ENCODE assay signal across 9 cellular contexts in genomic region chr3:99872633-99873254, GRCh38. TPM values are rescaled to one million over a fixed set of nuclear protein-coding genes. Genes with fewer than 3 reads are reported as not detected.
DNase-seq lines count a peak whose midpoint lies in the region; ATAC-seq and TF ChIP-seq lines count a peak whose summit lies in the region.
"Had no signal": no experiment of that assay in that cellular context is flagged by ENCODE, and none has a peak within 500 bp of the region (broad histone marks: within the 10 kb centered on the region; RNA-seq: fewer than 3 reads in every experiment).

No MANE protein-coding gene starts in this region.

- H2BK5ac ChIP-seq in mesenchymal stem cell (ENCODE audit: low read depth, low read length, poor library complexity, severe bottlenecking) = no peak overlapping the region

- intact Hi-C loops in posterior cingulate gyrus (cut with DNase I) = no loop called here

- no peak overlapping the region for H2BK15ac ChIP-seq in mesenchymal stem cell (ENCODE audit: low read depth, poor library complexity, severe bottlenecking)

- H2AK5ac ChIP-seq in mesenchymal stem cell (ENCODE audit: low read length, severe bottlenecking) = no peak overlapping the region

- peak overlapping the region; percentile 44 for H3K4me2 ChIP-seq in mesenchymal stem cell (ENCODE audit: low read length, poor library complexity, severe bottlenecking)

- peak overlapping the region; percentile 99 for H3K9ac ChIP-seq in mesenchymal stem cell (ENCODE audit: low read length)

- WGBS in mesenchymal stem cell = 46% methylated on average over 3 of the region's 3 CpGs

- H3K23ac ChIP-seq in mesenchymal stem cell (ENCODE audit: low read length in 2 of 2) = no peak overlapping the region

- no peak overlapping the region for H3K4me3 ChIP-seq in GM12865 (ENCODE audit: low read depth, low read length)
- H3K4me3 ChIP-seq in MG63 = peak overlapping the region; percentile 67; the same call in 1 of the 2 replicates
- H3K4me3 ChIP-seq in mesenchymal stem cell (ENCODE audit: insufficient read depth in 1 of 2, low read depth in 1 of 2, low read length in 2 of 2) = peak overlapping the region in 1 of 2 experiments; percentile 91
- H3K4me3 ChIP-seq: cardiac muscle cell had no signal

- H3K79me1 ChIP-seq in mesenchymal stem cell (replicated peaks; ENCODE audit: low read length, poor library complexity, severe bottlenecking) = no peaks in the 10 kb centered on the region

- H2AFZ ChIP-seq in mesenchymal stem cell (ENCODE audit: low read depth, low read length) = no peak overlapping the region

- H2BK12ac ChIP-seq in mesenchymal stem cell (ENCODE audit: low read length in 2 of 2) = no peak overlapping the region

- DNase-seq in GM12865 (ENCODE audit: low read depth) (peak; percentile 76), MG63 (no peak), mesenchymal stem cell (peak; percentile 76), posterior cingulate gyrus (no peak), NCI-H524 (lab: John Stamatoyannopoulos, UW) (no peak), DMS 273 (lab: John Stamatoyannopoulos, UW; ENCODE audit: unreplicated experiment) (no peak)
- DNase-seq in activated effector memory CD4-positive, alpha-beta T cell treated with Interleukin-2 at 50 U/mL for 16 hours = no peak

- no peak for TF ChIP-seq CTCF in GM12865 (IDR thresholded peaks at IDR 0.05; ENCODE audit: insufficient read depth, low read depth, low read length, missing control alignments)

- H3K18ac ChIP-seq in mesenchymal stem cell (ENCODE audit: low read depth in 1 of 2, low read length in 2 of 2) = no peak overlapping the region

- no peaks in the 10 kb centered on the region for H3K27me3 ChIP-seq in MG63
- H3K27me3 ChIP-seq in mesenchymal stem cell (ENCODE audit: control insufficient read depth in 1 of 2, insufficient read depth in 1 of 2, low read length in 2 of 2) = no peaks in the 10 kb centered on the region

- no peak overlapping the region for H2BK120ac ChIP-seq in mesenchymal stem cell (ENCODE audit: low read depth, low read length)

- H4K91ac ChIP-seq in mesenchymal stem cell (ENCODE audit: low read length) = no peak overlapping the region

- no peak overlapping the region for H4K8ac ChIP-seq in mesenchymal stem cell (ENCODE audit: low read length)

- H3K27ac ChIP-seq in mesenchymal stem cell (ENCODE audit: low read length, poor library complexity, severe bottlenecking) = peak overlapping the region; percentile 30
- H3K27ac ChIP-seq: cardiac muscle cell had no signal

- H3K9me3 ChIP-seq in MG63 (no peaks in the 10 kb centered on the region), mesenchymal stem cell (ENCODE audit: control insufficient read depth, low read length) (no peaks in the 10 kb centered on the region)

- H3K4ac ChIP-seq in mesenchymal stem cell (ENCODE audit: low read depth in 1 of 2, low read length in 2 of 2) = peak overlapping the region in 1 of 2 experiments; percentile 73

- H3K14ac ChIP-seq in mesenchymal stem cell (ENCODE audit: low read length in 2 of 2) = peak overlapping the region in 1 of 2 experiments; percentile 57

- H3K36me3 ChIP-seq in MG63 = peaks cover 48% of the 10 kb centered on the region
- H3K36me3 ChIP-seq in mesenchymal stem cell (ENCODE audit: control insufficient read depth in 1 of 2, insufficient read depth in 2 of 2, low read depth in 1 of 2, low read length in 2 of 2) = peaks cover 5 to 25% of the 10 kb centered on the region in 2 experiments
- H3K36me3 ChIP-seq: cardiac muscle cell had no signal

- H3K4me1 ChIP-seq in mesenchymal stem cell (ENCODE audit: control insufficient read depth, insufficient read depth, low read depth, low read length) = peaks cover 8% of the 10 kb centered on the region

- peak; percentile 46 for ATAC-seq in GM21447 (IDR thresholded peaks at IDR 0.05; ENCODE audit: unreplicated experiment)

RNA-seq across cellular contexts. Expression of gene CMSS1, which starts 55.1 kb away (rescaled TPM):
- 48.9 and 141 TPM in 2 replicates for total RNA-seq in MG63 (2014; rRNA removed; shearing (Covaris generic); ENCODE audit: low replicate concordance)
- 11.1 TPM for polyA plus RNA-seq in mesenchymal stem cell (2013, experiment 1 of 2)
- 12.6 TPM for polyA plus RNA-seq in mesenchymal stem cell (2013, experiment 2 of 2)

Comparison
In these comparisons a context has a peak if more than half of its experiments do, and no peak if none do; other contexts are left out.
1. DNase-seq: peak in GM12865 (single experiment) and mesenchymal stem cell (single experiment); none in MG63 (single experiment), activated effector memory CD4-positive, alpha-beta T cell treated with Interleukin-2 at 50 U/mL for 16 hours (single experiment), posterior cingulate gyrus (0 of 10), NCI-H524 (0 of 2) and DMS 273 (single experiment).